1 cellular context compared by ENCODE assay signal in the genomic region with DNA sequence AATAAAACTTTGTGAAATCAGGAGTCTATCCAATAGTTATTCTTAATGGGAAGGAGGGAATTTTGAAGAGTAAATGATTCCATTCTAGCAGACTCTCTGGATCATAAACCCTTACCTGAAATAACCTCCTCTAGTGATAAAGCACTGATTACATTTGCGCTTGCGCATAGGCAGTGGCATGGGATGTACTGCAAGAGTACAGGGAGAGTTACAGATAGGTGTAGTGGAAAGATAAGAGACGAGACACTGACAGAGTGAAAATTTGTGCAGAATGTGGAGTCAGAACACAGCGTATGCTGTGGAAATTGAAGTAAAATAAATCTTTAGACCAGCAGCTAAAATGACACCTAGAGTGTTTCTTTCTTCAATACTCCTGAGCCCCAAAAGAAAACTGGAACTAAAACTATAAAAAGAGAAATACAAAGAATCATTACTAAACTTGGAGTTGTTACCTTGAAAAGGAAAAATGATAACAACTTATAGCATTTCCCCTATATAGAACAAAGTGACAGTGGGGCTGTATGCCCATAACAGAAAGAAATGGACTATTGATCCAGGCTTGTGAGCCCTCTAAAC.
TF ChIP-seq lines count a peak whose summit lies in the region.

No MANE protein-coding gene starts in this region.

TF ChIP-seq in K562, 482 proteins besides CTCF, POLR2A, EP300 and RAD21 (continued from another document and continues in another):
- TF ChIP-seq ESRRA (IDR thresholded peaks at IDR 0.05; ENCODE audit: borderline replicate concordance, low read depth) (no peak), ARID1B (IDR thresholded peaks at IDR 0.05) (peak; percentile 77), CEBPB (tag; IDR thresholded peaks at IDR 0.05) (peak; percentile 29; the same call in 1 of the 2 replicates), ZNF282 (CRISPR knock-in tag; IDR thresholded peaks at IDR 0.05) (no peak), ZNF785 (CRISPR knock-in tag; IDR thresholded peaks at IDR 0.05) (no peak), CXXC5 (CRISPR knock-in tag; IDR thresholded peaks at IDR 0.05) (no peak), ZNF311 (CRISPR knock-in tag; IDR thresholded peaks at IDR 0.05) (no peak), ZNF3 (CRISPR knock-in tag; IDR thresholded peaks at IDR 0.05) (no peak), RB1 (IDR thresholded peaks at IDR 0.05; ENCODE audit: low read depth) (no peak), KHSRP (IDR thresholded peaks at IDR 0.05) (no peak), NRF1 (conservative IDR thresholded peaks at IDR 0.05 in 1 of 2, IDR thresholded peaks at IDR 0.05 in 1 of 2) (peak; percentile 86 to 88), FOXJ2 (tag; IDR thresholded peaks at IDR 0.05) (0 out of 2 replicates have a peak, but pooled peaks have one; percentile 11), GABPB1 (CRISPR knock-in tag; IDR thresholded peaks at IDR 0.05) (no peak), NCOA6 (IDR thresholded peaks at IDR 0.05) (no peak), ETV1 (tag; conservative IDR thresholded peaks at IDR 0.05; ENCODE audit: low read depth) (no peak), MYC (IDR thresholded peaks at IDR 0.05; ENCODE audit: low read depth, low read length) (no peak), MYC (CRISPR knock-in tag; IDR thresholded peaks at IDR 0.05; ENCODE audit: borderline replicate concordance, low read depth) (no peak), PHB2 (IDR thresholded peaks at IDR 0.05; ENCODE audit: low read depth) (no peak)
- TF ChIP-seq, protein P1, sequence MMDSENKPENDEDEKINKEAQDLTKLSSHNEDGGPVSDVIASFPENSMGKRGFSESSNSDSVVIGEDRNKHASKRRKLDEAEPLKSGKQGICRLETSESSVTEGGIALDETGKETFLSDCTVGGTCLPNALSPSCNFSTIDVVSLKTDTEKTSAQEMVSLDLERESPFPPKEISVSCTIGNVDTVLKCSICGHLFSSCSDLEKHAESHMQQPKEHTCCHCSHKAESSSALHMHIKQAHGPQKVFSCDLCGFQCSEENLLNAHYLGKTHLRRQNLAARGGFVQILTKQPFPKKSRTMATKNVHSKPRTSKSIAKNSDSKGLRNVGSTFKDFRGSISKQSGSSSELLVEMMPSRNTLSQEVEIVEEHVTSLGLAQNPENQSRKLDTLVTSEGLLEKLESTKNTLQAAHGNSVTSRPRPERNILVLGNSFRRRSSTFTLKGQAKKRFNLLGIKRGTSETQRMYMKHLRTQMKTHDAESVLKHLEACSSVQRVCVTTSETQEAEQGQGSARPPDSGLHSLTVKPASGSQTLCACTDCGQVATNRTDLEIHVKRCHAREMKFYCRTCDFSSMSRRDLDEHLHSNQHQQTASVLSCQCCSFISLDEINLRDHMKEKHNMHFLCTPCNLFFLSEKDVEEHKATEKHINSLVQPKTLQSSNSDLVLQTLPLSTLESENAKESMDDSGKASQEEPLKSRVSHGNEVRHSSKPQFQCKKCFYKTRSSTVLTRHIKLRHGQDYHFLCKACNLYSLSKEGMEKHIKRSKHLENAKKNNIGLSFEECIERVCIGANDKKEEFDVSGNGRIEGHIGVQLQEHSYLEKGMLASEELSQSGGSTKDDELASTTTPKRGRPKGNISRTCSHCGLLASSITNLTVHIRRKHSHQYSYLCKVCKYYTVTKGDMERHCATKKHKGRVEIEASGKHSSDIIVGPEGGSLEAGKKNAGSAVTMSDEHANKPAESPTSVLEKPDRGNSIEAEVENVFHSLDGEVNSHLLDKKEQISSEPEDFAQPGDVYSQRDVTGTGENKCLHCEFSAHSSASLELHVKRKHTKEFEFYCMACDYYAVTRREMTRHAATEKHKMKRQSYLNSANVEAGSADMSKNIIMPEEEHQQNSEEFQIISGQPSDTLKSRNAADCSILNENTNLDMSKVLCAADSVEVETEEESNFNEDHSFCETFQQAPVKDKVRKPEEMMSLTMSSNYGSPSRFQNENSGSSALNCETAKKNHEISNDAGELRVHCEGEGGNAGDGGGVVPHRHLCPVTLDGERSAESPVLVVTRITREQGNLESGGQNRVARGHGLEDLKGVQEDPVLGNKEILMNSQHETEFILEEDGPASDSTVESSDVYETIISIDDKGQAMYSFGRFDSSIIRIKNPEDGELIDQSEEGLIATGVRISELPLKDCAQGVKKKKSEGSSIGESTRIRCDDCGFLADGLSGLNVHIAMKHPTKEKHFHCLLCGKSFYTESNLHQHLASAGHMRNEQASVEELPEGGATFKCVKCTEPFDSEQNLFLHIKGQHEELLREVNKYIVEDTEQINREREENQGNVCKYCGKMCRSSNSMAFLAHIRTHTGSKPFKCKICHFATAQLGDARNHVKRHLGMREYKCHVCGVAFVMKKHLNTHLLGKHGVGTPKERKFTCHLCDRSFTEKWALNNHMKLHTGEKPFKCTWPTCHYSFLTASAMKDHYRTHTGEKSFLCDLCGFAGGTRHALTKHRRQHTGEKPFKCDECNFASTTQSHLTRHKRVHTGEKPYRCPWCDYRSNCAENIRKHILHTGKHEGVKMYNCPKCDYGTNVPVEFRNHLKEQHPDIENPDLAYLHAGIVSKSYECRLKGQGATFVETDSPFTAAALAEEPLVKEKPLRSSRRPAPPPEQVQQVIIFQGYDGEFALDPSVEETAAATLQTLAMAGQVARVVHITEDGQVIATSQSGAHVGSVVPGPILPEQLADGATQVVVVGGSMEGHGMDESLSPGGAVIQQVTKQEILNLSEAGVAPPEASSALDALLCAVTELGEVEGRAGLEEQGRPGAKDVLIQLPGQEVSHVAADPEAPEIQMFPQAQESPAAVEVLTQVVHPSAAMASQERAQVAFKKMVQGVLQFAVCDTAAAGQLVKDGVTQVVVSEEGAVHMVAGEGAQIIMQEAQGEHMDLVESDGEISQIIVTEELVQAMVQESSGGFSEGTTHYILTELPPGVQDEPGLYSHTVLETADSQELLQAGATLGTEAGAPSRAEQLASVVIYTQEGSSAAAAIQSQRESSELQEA (IDR thresholded peaks at IDR 0.05; ENCODE audit: low read depth), result no peak
- TF ChIP-seq, protein P2, sequence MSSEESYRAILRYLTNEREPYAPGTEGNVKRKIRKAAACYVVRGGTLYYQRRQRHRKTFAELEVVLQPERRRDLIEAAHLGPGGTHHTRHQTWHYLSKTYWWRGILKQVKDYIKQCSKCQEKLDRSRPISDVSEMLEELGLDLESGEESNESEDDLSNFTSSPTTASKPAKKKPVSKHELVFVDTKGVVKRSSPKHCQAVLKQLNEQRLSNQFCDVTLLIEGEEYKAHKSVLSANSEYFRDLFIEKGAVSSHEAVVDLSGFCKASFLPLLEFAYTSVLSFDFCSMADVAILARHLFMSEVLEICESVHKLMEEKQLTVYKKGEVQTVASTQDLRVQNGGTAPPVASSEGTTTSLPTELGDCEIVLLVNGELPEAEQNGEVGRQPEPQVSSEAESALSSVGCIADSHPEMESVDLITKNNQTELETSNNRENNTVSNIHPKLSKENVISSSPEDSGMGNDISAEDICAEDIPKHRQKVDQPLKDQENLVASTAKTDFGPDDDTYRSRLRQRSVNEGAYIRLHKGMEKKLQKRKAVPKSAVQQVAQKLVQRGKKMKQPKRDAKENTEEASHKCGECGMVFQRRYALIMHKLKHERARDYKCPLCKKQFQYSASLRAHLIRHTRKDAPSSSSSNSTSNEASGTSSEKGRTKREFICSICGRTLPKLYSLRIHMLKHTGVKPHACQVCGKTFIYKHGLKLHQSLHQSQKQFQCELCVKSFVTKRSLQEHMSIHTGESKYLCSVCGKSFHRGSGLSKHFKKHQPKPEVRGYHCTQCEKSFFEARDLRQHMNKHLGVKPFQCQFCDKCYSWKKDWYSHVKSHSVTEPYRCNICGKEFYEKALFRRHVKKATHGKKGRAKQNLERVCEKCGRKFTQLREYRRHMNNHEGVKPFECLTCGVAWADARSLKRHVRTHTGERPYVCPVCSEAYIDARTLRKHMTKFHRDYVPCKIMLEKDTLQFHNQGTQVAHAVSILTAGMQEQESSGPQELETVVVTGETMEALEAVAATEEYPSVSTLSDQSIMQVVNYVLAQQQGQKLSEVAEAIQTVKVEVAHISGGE (CRISPR knock-in tag; IDR thresholded peaks at IDR 0.05), result no peak
- TF ChIP-seq, protein P3, sequence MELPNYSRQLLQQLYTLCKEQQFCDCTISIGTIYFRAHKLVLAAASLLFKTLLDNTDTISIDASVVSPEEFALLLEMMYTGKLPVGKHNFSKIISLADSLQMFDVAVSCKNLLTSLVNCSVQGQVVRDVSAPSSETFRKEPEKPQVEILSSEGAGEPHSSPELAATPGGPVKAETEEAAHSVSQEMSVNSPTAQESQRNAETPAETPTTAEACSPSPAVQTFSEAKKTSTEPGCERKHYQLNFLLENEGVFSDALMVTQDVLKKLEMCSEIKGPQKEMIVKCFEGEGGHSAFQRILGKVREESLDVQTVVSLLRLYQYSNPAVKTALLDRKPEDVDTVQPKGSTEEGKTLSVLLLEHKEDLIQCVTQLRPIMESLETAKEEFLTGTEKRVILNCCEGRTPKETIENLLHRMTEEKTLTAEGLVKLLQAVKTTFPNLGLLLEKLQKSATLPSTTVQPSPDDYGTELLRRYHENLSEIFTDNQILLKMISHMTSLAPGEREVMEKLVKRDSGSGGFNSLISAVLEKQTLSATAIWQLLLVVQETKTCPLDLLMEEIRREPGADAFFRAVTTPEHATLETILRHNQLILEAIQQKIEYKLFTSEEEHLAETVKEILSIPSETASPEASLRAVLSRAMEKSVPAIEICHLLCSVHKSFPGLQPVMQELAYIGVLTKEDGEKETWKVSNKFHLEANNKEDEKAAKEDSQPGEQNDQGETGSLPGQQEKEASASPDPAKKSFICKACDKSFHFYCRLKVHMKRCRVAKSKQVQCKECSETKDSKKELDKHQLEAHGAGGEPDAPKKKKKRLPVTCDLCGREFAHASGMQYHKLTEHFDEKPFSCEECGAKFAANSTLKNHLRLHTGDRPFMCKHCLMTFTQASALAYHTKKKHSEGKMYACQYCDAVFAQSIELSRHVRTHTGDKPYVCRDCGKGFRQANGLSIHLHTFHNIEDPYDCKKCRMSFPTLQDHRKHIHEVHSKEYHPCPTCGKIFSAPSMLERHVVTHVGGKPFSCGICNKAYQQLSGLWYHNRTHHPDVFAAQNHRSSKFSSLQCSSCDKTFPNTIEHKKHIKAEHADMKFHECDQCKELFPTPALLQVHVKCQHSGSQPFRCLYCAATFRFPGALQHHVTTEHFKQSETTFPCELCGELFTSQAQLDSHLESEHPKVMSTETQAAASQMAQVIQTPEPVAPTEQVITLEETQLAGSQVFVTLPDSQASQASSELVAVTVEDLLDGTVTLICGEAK (IDR thresholded peaks at IDR 0.05), result no peak
- TF ChIP-seq, protein P3 (CRISPR knock-in tag; IDR thresholded peaks at IDR 0.05), result no peak
- TF ChIP-seq, protein P4, sequence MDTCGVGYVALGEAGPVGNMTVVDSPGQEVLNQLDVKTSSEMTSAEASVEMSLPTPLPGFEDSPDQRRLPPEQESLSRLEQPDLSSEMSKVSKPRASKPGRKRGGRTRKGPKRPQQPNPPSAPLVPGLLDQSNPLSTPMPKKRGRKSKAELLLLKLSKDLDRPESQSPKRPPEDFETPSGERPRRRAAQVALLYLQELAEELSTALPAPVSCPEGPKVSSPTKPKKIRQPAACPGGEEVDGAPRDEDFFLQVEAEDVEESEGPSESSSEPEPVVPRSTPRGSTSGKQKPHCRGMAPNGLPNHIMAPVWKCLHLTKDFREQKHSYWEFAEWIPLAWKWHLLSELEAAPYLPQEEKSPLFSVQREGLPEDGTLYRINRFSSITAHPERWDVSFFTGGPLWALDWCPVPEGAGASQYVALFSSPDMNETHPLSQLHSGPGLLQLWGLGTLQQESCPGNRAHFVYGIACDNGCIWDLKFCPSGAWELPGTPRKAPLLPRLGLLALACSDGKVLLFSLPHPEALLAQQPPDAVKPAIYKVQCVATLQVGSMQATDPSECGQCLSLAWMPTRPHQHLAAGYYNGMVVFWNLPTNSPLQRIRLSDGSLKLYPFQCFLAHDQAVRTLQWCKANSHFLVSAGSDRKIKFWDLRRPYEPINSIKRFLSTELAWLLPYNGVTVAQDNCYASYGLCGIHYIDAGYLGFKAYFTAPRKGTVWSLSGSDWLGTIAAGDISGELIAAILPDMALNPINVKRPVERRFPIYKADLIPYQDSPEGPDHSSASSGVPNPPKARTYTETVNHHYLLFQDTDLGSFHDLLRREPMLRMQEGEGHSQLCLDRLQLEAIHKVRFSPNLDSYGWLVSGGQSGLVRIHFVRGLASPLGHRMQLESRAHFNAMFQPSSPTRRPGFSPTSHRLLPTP (IDR thresholded peaks at IDR 0.05; ENCODE audit: borderline replicate concordance, extremely low read depth, insufficient read length), result no peak
- TF ChIP-seq, protein P5, sequence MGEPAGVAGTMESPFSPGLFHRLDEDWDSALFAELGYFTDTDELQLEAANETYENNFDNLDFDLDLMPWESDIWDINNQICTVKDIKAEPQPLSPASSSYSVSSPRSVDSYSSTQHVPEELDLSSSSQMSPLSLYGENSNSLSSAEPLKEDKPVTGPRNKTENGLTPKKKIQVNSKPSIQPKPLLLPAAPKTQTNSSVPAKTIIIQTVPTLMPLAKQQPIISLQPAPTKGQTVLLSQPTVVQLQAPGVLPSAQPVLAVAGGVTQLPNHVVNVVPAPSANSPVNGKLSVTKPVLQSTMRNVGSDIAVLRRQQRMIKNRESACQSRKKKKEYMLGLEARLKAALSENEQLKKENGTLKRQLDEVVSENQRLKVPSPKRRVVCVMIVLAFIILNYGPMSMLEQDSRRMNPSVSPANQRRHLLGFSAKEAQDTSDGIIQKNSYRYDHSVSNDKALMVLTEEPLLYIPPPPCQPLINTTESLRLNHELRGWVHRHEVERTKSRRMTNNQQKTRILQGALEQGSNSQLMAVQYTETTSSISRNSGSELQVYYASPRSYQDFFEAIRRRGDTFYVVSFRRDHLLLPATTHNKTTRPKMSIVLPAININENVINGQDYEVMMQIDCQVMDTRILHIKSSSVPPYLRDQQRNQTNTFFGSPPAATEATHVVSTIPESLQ (CRISPR knock-in tag; IDR thresholded peaks at IDR 0.05), result no peak
- TF ChIP-seq, protein P6, sequence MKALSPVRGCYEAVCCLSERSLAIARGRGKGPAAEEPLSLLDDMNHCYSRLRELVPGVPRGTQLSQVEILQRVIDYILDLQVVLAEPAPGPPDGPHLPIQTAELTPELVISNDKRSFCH (CRISPR knock-in tag; IDR thresholded peaks at IDR 0.05), result no peak
- TF ChIP-seq, protein P6 (tag; IDR thresholded peaks at IDR 0.05), result no peak
